In genomic region chr20:17816804-17817590, GRCh38 we compare ENCODE assay signal across 18 cellular contexts.
DNase-seq lines count a peak whose midpoint lies in the region; ATAC-seq and TF ChIP-seq lines count a peak whose summit lies in the region.
"Had no signal": no experiment of that assay in that cellular context is flagged by ENCODE, and none has a peak within 500 bp of the region (broad histone marks: within the 10 kb centered on the region; RNA-seq: fewer than 3 reads in every experiment).

No MANE protein-coding gene starts in this region.

- H3K4me3 ChIP-seq in lower leg skin (ENCODE audit: low read depth, poor library complexity, severe bottlenecking), result no peak overlapping the region
- H3K4me3 ChIP-seq: A549, GM23248 had no signal

- TF ChIP-seq CTCF in lower leg skin (IDR thresholded peaks at IDR 0.05), result no peak

- no peak for TF ChIP-seq POLR2A in lower leg skin (IDR thresholded peaks at IDR 0.05)

- 82 to 89% methylated on average over 11 to 13 of the region's 13 CpGs for WGBS in lower leg skin, 2 donors

- DNase-seq in Daoy (ENCODE audit: low read depth), result peak; percentile 59
- DNase-seq in LHCN-M2 (ENCODE audit: low read depth), result peak; percentile 25
- DNase-seq in fibroblast of gingiva (ENCODE audit: low read depth), result peak; percentile 56
- DNase-seq in posterior vena cava (ENCODE audit: low spot score), result peak; percentile 58
- DNase-seq in lower leg skin (ENCODE audit: low spot score in 2 of 2), result no peak
- DNase-seq in NCI-H1436 (lab: John Stamatoyannopoulos, UW), result no peak
- no peak for DNase-seq in activated naive CD4-positive, alpha-beta T cell (lab: John Stamatoyannopoulos, UW)
- DNase-seq: AML-193, COR-L47, GM23248, KBM-7, NCI-H1092, NCI-H2227 treated with DMSO at 0.1 percent for 48 hours, NCI-H526 treated with DMSO at 0.1 percent for 48 hours, SHP77 had no signal

- intact Hi-C loops in posterior vena cava (cut with DNase I), result no loop called here
- intact Hi-C loops in lower leg skin (cut with DNase I; ENCODE audit: low total_unique reads), result no loop called here

- ATAC-seq in HG02884 (IDR thresholded peaks at IDR 0.05; ENCODE audit: unreplicated experiment), result no peak
- ATAC-seq: HCT116 had no signal

Comparison
In these comparisons a context has a peak if more than half of its experiments do, and no peak if none do; other contexts are left out.
1. DNase-seq: peak in Daoy (single experiment), LHCN-M2 (single experiment), fibroblast of gingiva (single experiment) and posterior vena cava (single experiment); none in lower leg skin (0 of 2), NCI-H1436 (single experiment) and activated naive CD4-positive, alpha-beta T cell (0 of 4).